In genomic region chr3:161055210-161055609, GRCh38 we compare ENCODE assay signal across 18 cellular contexts. TPM values are rescaled to one million over a fixed set of nuclear protein-coding genes. Genes with fewer than 3 reads are reported as not detected.
DNase-seq lines count a peak whose midpoint lies in the region; ATAC-seq, FAIRE-seq and TF ChIP-seq lines count a peak whose summit lies in the region.
"Had no signal": no experiment of that assay in that cellular context is flagged by ENCODE, and none has a peak within 500 bp of the region (broad histone marks: within the 10 kb centered on the region; RNA-seq: fewer than 3 reads in every experiment).

No MANE protein-coding gene starts in this region.

- TF ChIP-seq POLR2A in K562 (conservative IDR thresholded peaks at IDR 0.05), result no peak

- TF ChIP-seq RAD21 in K562 (CRISPR knock-in tag; conservative IDR thresholded peaks at IDR 0.05 in 1 of 2, IDR thresholded peaks at IDR 0.05 in 1 of 2), result no peak

- no peaks in the 10 kb centered on the region for H3K36me3 ChIP-seq in cardiac muscle cell
- H3K36me3 ChIP-seq in K562 (ENCODE audit: control insufficient read depth, insufficient read depth, low read length), result no peaks in the 10 kb centered on the region
- H3K36me3 ChIP-seq in SJCRH30, result no peaks in the 10 kb centered on the region
- H3K36me3 ChIP-seq: HAP-1 had no signal

- H3K79me2 ChIP-seq in K562 (ENCODE audit: control insufficient read depth, insufficient read depth, low read length), result no peaks in the 10 kb centered on the region

- H3K27me3 ChIP-seq in cardiac muscle cell (no peaks in the 10 kb centered on the region), right cardiac atrium (ENCODE audit: control insufficient read depth, insufficient read depth) (no peaks in the 10 kb centered on the region), K562 (ENCODE audit: control insufficient read depth in 2 of 2, insufficient read depth in 2 of 2, low read length in 2 of 2) (no peaks in the 10 kb centered on the region), SJCRH30 (no peaks in the 10 kb centered on the region)

- H3K9me3 ChIP-seq in cardiac muscle cell (ENCODE audit: low read depth), result no peaks in the 10 kb centered on the region
- H3K9me3 ChIP-seq in right cardiac atrium (ENCODE audit: control insufficient read depth, low read length), result no peaks in the 10 kb centered on the region
- no peaks in the 10 kb centered on the region for H3K9me3 ChIP-seq in K562 (replicated peaks; ENCODE audit: control insufficient read depth, insufficient read depth, low read depth, low read length)
- no peaks in the 10 kb centered on the region for H3K9me3 ChIP-seq in SJCRH30 (replicated peaks)
- H3K9me3 ChIP-seq: A549, HAP-1 had no signal

- DNase-seq in cardiac muscle cell (ENCODE audit: low read depth in 1 of 2, low spot score in 1 of 2), result no peak
- no peak for DNase-seq in right cardiac atrium
- peak; percentile 44 for DNase-seq in NCI-H146 treated with DMSO at 0.1 percent for 48 hours (lab: John Stamatoyannopoulos, UW; ENCODE audit: unreplicated experiment)
- no peak for DNase-seq in K562 (ENCODE audit: extremely low read depth in 1 of 4, low spot score in 3 of 4)
- DNase-seq in SJCRH30, result no peak
- DNase-seq: CD8-positive, alpha-beta T cell; COR-L47; DMS153; DMS79 treated with DMSO at 0.1 percent for 48 hours; EL had no signal

- FAIRE-seq in K562 (lab: Jason Lieb, UNC), result no peak
- FAIRE-seq: A549, D721Med, G401.6, GM19239, H1 had no signal

- no peak for TF ChIP-seq CTCF in cardiac muscle cell (IDR thresholded peaks at IDR 0.05; ENCODE audit: low read depth, low read length)
- no peak for TF ChIP-seq CTCF in K562 (IDR thresholded peaks at IDR 0.05 in 2 of 3, conservative IDR thresholded peaks at IDR 0.05 in 1 of 3; ENCODE audit: insufficient read depth in 2 of 3, low read depth in 1 of 3, low read length in 3 of 3)

- no peak overlapping the region for H3K4me2 ChIP-seq in K562 (ENCODE audit: insufficient read depth, low read length)
- H3K4me2 ChIP-seq: A549 had no signal

- no peaks in the 10 kb centered on the region for H4K20me1 ChIP-seq in K562 (replicated peaks; ENCODE audit: control insufficient read depth, insufficient read depth, low read length)

- H3K4me3 ChIP-seq in cardiac muscle cell, result no peak overlapping the region
- H3K4me3 ChIP-seq in right cardiac atrium (ENCODE audit: low read length), result no peak overlapping the region
- no peak overlapping the region for H3K4me3 ChIP-seq in K562
- no peak overlapping the region for H3K4me3 ChIP-seq in SJCRH30
- H3K4me3 ChIP-seq: A549, HAP-1 had no signal

- H3K27ac ChIP-seq in cardiac muscle cell (peak overlapping the region; percentile 58), right cardiac atrium (ENCODE audit: low read length) (no peak overlapping the region), K562 (ENCODE audit: extremely low read depth, low read depth, low read length) (no peak overlapping the region), SJCRH30 (no peak overlapping the region)
- H3K27ac ChIP-seq: A549 had no signal

- intact Hi-C loops in right cardiac atrium (cut with DNase I), result no loop called here
- intact Hi-C loops in K562 (cut with micrococcal nuclease), result no loop called here

- TF ChIP-seq EP300 in K562 (IDR thresholded peaks at IDR 0.05; ENCODE audit: low read length), result no peak

- H3K9ac ChIP-seq in K562 (ENCODE audit: insufficient read depth in 1 of 2, low read depth in 2 of 2, low read length in 2 of 2), result no peak overlapping the region

- in situ Hi-C loops in K562 (cut with MboI), result no loop called here

- CTCF ChIA-PET in K562 (lab: Yijun Ruan, JAX; ENCODE audit: low intra/inter-chr PET ratio), result no interaction called here

- H3K4me1 ChIP-seq in cardiac muscle cell (ENCODE audit: low read depth), result peaks cover 8% of the 10 kb centered on the region
- H3K4me1 ChIP-seq in right cardiac atrium (ENCODE audit: control insufficient read depth, insufficient read depth, low read length), result no peaks in the 10 kb centered on the region
- H3K4me1 ChIP-seq in K562 (replicated peaks in 1 of 2; ENCODE audit: control insufficient read depth in 2 of 2, insufficient read depth in 2 of 2, low read length in 2 of 2), result no peaks in the 10 kb centered on the region
- H3K4me1 ChIP-seq in SJCRH30, result no peaks in the 10 kb centered on the region
- H3K4me1 ChIP-seq: A549, HAP-1 had no signal

- no TSS peak for BruUV-seq in K562 (replicated peaks; lab: Mats Ljungman, UMichigan)

- H2AFZ ChIP-seq in K562 (ENCODE audit: low read depth, low read length), result no peak overlapping the region

- 64% methylated on average over 4 of the region's 4 CpGs for WGBS in right cardiac atrium
- WGBS in K562 (ENCODE audit: insufficient coverage, low coverage, missing lambda C conversion rate), result 0% methylated on average over 4 of the region's 4 CpGs

- POLR2A ChIA-PET in K562 (lab: Yijun Ruan, JAX), result no interaction called here

- no peak for ATAC-seq in right cardiac atrium
- ATAC-seq in K562, result no peak
- no peak for ATAC-seq in HG02759 (IDR thresholded peaks at IDR 0.05; ENCODE audit: unreplicated experiment)
- ATAC-seq in esophagus mucosa, result no peak
- ATAC-seq: A549; CD8-positive, alpha-beta T cell had no signal

- H3K9me1 ChIP-seq in K562 (ENCODE audit: control insufficient read depth, insufficient read depth, low read length), result no peaks in the 10 kb centered on the region

TF ChIP-seq in K562, 482 proteins besides CTCF, POLR2A, EP300 and RAD21:
- no peak for TF ChIP-seq CBX8 (IDR thresholded peaks at IDR 0.05; ENCODE audit: borderline replicate concordance, extremely low read depth, low read depth, low read length, poor library complexity, severe bottlenecking)
- peak; percentile 31; the same call in 1 of the 2 replicates for TF ChIP-seq VEZF1 (CRISPR knock-in tag; IDR thresholded peaks at IDR 0.05)
- TF ChIP-seq ZNF12 (CRISPR knock-in tag; IDR thresholded peaks at IDR 0.05), result no peak
- TF ChIP-seq RUNX1 (IDR thresholded peaks at IDR 0.05; ENCODE audit: low read depth), result no peak
- 0 out of 4 replicates have a peak, but pooled peaks of 1 of the 2 experiments have one; percentile 5 for TF ChIP-seq RCOR1 (IDR thresholded peaks at IDR 0.05; ENCODE audit: borderline replicate concordance in 1 of 2, low read depth in 2 of 2, low read length in 2 of 2)
- TF ChIP-seq ZFX (CRISPR knock-in tag; IDR thresholded peaks at IDR 0.05), result no peak

RNA-seq across cellular contexts. Expression of gene B3GALNT1, which starts 49.9 kb away (rescaled TPM):
- 10.8 and 12.5 TPM in 2 replicates for total RNA-seq in cardiac muscle cell
- polyA plus RNA-seq in cardiac muscle cell, result 6.6 and 10.8 TPM in 2 replicates
- total RNA-seq in right cardiac atrium, result 10 to 100 TPM; 64.9 to 89.6 (median 79.6) TPM
- 27.5 TPM for polyA plus RNA-seq in right cardiac atrium
- total RNA-seq in K562 (2011; cell fraction: chromatin; rRNA removed; ENCODE audit: low replicate concordance), result 0.90 and 1.7 TPM in 2 replicates
- 1.3 and 2.0 TPM in 2 replicates for total RNA-seq in K562 (2011; cell fraction: nucleolus; rRNA removed)
- total RNA-seq in K562 (2011; cell fraction: nucleoplasm; rRNA removed), result 2.0 and 4.6 TPM in 2 replicates
- total RNA-seq in K562 (2014; rRNA removed), result 1.5 and 1.6 TPM in 2 replicates
- total RNA-seq in K562 (2014; rRNA removed; fragmentation: Illumina TruSeq; extraction: Trizol), result 1.2 and 1.4 TPM in 2 replicates
- total RNA-seq in K562 (2015; rRNA removed; fragmentation: Illumina TruSeq; extraction: Trizol), result 1.3 and 1.4 TPM in 2 replicates
- total RNA-seq in K562 (2021), result 1.8 and 2.0 TPM in 2 replicates
- 0.03 and 1.7 TPM in 2 replicates for polyA plus RNA-seq in K562 (2011; rRNA removed)
- polyA plus RNA-seq in K562 (2011; cell fraction: cytosol; rRNA removed), result 0.04 and 2.1 TPM in 2 replicates
- 0.04 and 1.5 TPM in 2 replicates for polyA plus RNA-seq in K562 (2011; cell fraction: nucleus; rRNA removed)
- 1.0 and 1.9 TPM in 2 replicates for polyA plus RNA-seq in K562 (2012)
- 1.00 and 1.1 TPM in 2 replicates for polyA plus RNA-seq in K562 (2014; fragmentation: Illumina TruSeq; extraction: Trizol)
- polyA plus RNA-seq in K562 (2014; fragmentation: Nextera tagmentation; extraction: Ambion mirVana), result 1 to 10 TPM in 1 of 2 experiments, under 1 TPM in 1; 0.77 to 1.1 TPM
- polyA plus RNA-seq in K562 (2014; rRNA removed), result 0.53 and 1.3 TPM in 2 replicates
- 0.27 and 4.1 TPM in 2 replicates for polyA minus RNA-seq in K562 (2011; rRNA and poly(A)+ RNA removed)
- polyA minus RNA-seq in K562 (2011; cell fraction: cytosol; rRNA and poly(A)+ RNA removed), result 2.5 TPM in 1 of 2 replicates, not detected in the other
- 1.5 TPM in 1 of 2 replicates, not detected in the other for polyA minus RNA-seq in K562 (2011; cell fraction: nucleus; rRNA and poly(A)+ RNA removed)
- 5.2 TPM for total RNA-seq in esophagus mucosa
- not detected in 2 replicates for total RNA-seq in SJCRH30 (2014; rRNA removed; shearing (Covaris generic))
